Comparison of ENCODE assay signal across 15 cellular contexts in the genomic region with DNA sequence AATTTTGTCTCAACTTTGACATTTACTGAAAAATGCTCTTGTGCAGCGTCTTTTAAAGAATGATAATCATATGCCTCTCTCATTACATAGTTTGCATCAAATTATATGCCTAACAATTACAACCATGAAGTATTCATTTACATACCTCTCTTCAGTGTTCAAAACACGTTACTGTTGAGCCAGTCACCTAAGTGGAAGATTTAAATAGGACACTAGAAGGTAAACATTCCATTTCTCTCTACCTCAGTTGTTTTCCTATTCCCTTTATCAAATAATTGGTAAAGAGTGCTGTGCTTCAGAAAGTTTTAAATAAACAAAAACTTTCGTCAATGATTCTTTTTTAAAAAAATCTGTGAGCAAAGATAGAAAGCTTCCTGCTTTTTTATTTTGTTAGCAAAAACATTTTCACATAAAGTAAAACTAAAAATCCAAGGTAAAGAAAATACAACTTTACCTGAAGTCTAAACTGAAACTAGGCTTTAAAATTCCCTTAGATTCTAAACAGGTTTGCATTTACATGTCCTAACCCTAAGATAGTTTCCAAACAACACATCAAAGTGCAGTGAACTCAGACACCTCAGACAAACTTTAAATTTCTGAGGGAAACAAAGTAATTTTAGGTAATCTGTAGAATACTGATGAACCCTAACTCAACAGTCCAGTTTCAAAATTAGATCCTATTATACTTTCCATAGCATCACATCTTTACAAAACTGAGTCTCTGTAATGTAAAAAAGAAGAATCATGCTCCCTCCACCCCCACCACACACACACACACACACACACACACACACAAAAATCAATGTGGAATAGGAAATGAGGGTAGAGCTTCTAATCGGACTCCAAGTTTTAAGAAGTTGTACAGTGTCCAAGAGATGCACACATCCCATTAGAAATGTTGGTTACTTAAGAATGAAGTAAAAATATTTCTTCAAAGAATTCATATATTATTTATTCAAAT. TPM values are rescaled to one million over a fixed set of nuclear protein-coding genes. Genes with fewer than 3 reads are reported as not detected.
DNase-seq lines count a peak whose midpoint lies in the region; ATAC-seq, FAIRE-seq and TF ChIP-seq lines count a peak whose summit lies in the region.
"Had no signal": no experiment of that assay in that cellular context is flagged by ENCODE, and none has a peak within 500 bp of the region (broad histone marks: within the 10 kb centered on the region; RNA-seq: fewer than 3 reads in every experiment).

No MANE protein-coding gene starts in this region.

- H3K9ac ChIP-seq in H1 (replicated peaks in 1 of 4; ENCODE audit: extremely low read depth in 1 of 4, low read depth in 3 of 4, low read length in 3 of 4), result no peak overlapping the region

- TF ChIP-seq POLR2A in H1 (IDR thresholded peaks at IDR 0.05; ENCODE audit: control extremely low read depth in 1 of 2, low read depth in 2 of 2, low read length in 2 of 2) (no peak), esophagus muscularis mucosa (IDR thresholded peaks at IDR 0.05; ENCODE audit: low read depth) (no peak)

- TF ChIP-seq CTCF in H1 (IDR thresholded peaks at IDR 0.05; ENCODE audit: control extremely low read depth in 1 of 3, insufficient read depth in 1 of 3, low read depth in 1 of 3, low read length in 3 of 3) (no peak), esophagus muscularis mucosa (IDR thresholded peaks at IDR 0.05) (no peak)

- H3K79me2 ChIP-seq in H1 (ENCODE audit: control insufficient read depth in 1 of 2, insufficient read depth in 2 of 2, low read length in 2 of 2), result peaks cover 20 to 100% of the 10 kb centered on the region in 2 experiments

- H2BK20ac ChIP-seq in H1 (ENCODE audit: low read length), result no peak overlapping the region

- 0 out of 2 replicates have a peak, but pooled peaks cover 3% of the 10 kb centered on the region for H3K79me1 ChIP-seq in H1 (ENCODE audit: low read depth, low read length)

- H2BK120ac ChIP-seq in H1 (replicated peaks; ENCODE audit: low read depth, low read length), result no peak overlapping the region

- H3K9me3 ChIP-seq in H1 (ENCODE audit: insufficient read depth in 2 of 2, low read depth in 1 of 2, low read length in 1 of 2) (no peaks in the 10 kb centered on the region), esophagus muscularis mucosa (no peaks in the 10 kb centered on the region)
- H3K9me3 ChIP-seq: adrenal gland, psoas muscle had no signal

- H3K14ac ChIP-seq in H1 (ENCODE audit: insufficient read length), result no peak overlapping the region

- H2BK12ac ChIP-seq in H1 (ENCODE audit: low read depth, low read length), result no peak overlapping the region

- no peak overlapping the region for H4K5ac ChIP-seq in H1 (ENCODE audit: insufficient read length, low read depth, low read length)

- peaks cover 8 to 21% of the 10 kb centered on the region in 2 experiments for H4K20me1 ChIP-seq in H1 (replicated peaks in 1 of 2; ENCODE audit: control insufficient read depth in 1 of 2, insufficient read depth in 2 of 2, low read length in 2 of 2)

- peaks cover 0 to 16% (median 7%) of the 10 kb centered on the region in 4 experiments; a peak in 3 of 7 replicates for H3K4me1 ChIP-seq in H1 (replicated peaks in 1 of 4; ENCODE audit: control insufficient read depth in 3 of 4, insufficient read depth in 4 of 4, low read length in 3 of 4)
- peaks cover 0 to 24% (median 11%) of the 10 kb centered on the region in 4 donors for H3K4me1 ChIP-seq in esophagus muscularis mucosa
- H3K4me1 ChIP-seq: adrenal gland, psoas muscle had no signal

- H2BK15ac ChIP-seq in H1 (ENCODE audit: low read length), result no peak overlapping the region

- H3K4ac ChIP-seq in H1 (replicated peaks; ENCODE audit: insufficient read length, low read depth, low read length), result no peak overlapping the region

- POLR2A ChIA-PET in H1 (lab: Charles Lee; ENCODE audit: partially characterized antibody), result interaction anchor here (1.3 to 2.2 kb wide), 4 partner anchors 7 to 45 kb away, joined by 3 to 8 read pairs (median 6); no protein-coding TSS in a partner anchor

- no peak for DNase-seq in H1 (ENCODE audit: low read depth in 1 of 2, low spot score in 2 of 2)
- no peak for DNase-seq in DMS153 (lab: John Stamatoyannopoulos, UW)
- no peak for DNase-seq in esophagus muscularis mucosa (ENCODE audit: extremely low spot score)
- DNase-seq in DMS79 treated with DMSO at 0.1 percent for 48 hours (lab: John Stamatoyannopoulos, UW), result no peak
- DNase-seq in activated CD4-positive, alpha-beta T cell treated with anti-CD3 and anti-CD28 coated beads for 1 hour, result no peak
- DNase-seq: adrenal gland; NCI-H1105 treated with DMSO at 0.1 percent for 48 hours; NCI-H774; psoas muscle; SHP77; stimulated activated CD4-positive, alpha-beta T cell treated with anti-CD3 and anti-CD28 coated beads, Interleukin-4, amount 100 ng/mL, for 4 hours had no signal

- WGBS in H1 (ENCODE audit: extremely low coverage in 1 of 2, insufficient coverage in 1 of 2, insufficient read length in 1 of 2, insufficient replicate concordance in 2 of 2, low coverage in 1 of 2, low lambda C conversion rate in 2 of 2, missing lambda C conversion rate in 1 of 2), 2 experiments, result 55% methylated on average over 4 of the region's 4 CpGs; no CpG with 5 or more reads in 1 of the 2 experiments
- 55% methylated on average over 4 of the region's 4 CpGs for WGBS in esophagus muscularis mucosa

- peaks cover 0 to 1% (median 0%) of the 10 kb centered on the region in 4 experiments; a peak in 1 of 7 replicates for H3K27me3 ChIP-seq in H1 (replicated peaks in 1 of 4; ENCODE audit: control insufficient read depth in 3 of 4, extremely low read depth in 1 of 4, insufficient read depth in 3 of 4, low read length in 3 of 4)
- no peaks in the 10 kb centered on the region for H3K27me3 ChIP-seq in esophagus muscularis mucosa
- H3K27me3 ChIP-seq: adrenal gland had no signal

- FAIRE-seq in H1 (lab: Jason Lieb, UNC), result peak; percentile 7

- H3K23me2 ChIP-seq in H1 (ENCODE audit: low read depth, low read length), result no peaks in the 10 kb centered on the region; the same call in 1 of the 2 replicates

- no peak overlapping the region for H3K56ac ChIP-seq in H1 (replicated peaks; ENCODE audit: insufficient read length, low read depth, low read length)

- no peak overlapping the region for H3K18ac ChIP-seq in H1 (ENCODE audit: extremely low read depth, low read length)

- CTCF ChIA-PET in H1 (lab: Charles Lee; ENCODE audit: partially characterized antibody), result interaction anchor here (0.9 to 1.0 kb wide), 2 partner anchors 17 to 42 kb away, joined by 3 read pairs; no protein-coding TSS in a partner anchor

- no peak overlapping the region for H2AFZ ChIP-seq in H1 (ENCODE audit: low read length)

- H2BK5ac ChIP-seq in H1 (ENCODE audit: low read depth, low read length), result no peak overlapping the region

- peak; percentile 6 for ATAC-seq in GM18520 (IDR thresholded peaks at IDR 0.05; ENCODE audit: unreplicated experiment)
- peak; percentile 21 for ATAC-seq in GM21619 (IDR thresholded peaks at IDR 0.05; ENCODE audit: unreplicated experiment)
- peak; percentile 24 for ATAC-seq in HG03175 (IDR thresholded peaks at IDR 0.05; ENCODE audit: unreplicated experiment)
- ATAC-seq: psoas muscle had no signal

- no peak overlapping the region for H3K23ac ChIP-seq in H1 (ENCODE audit: insufficient read length)

- no peak overlapping the region for H4K91ac ChIP-seq in H1 (replicated peaks; ENCODE audit: insufficient read length, low read length)

- intact Hi-C loops in esophagus muscularis mucosa (cut with DNase I), result no loop called here

- 0 out of 4 replicates have a peak overlapping the region, but pooled peaks of 1 of the 2 experiments have one; percentile 2 for H3K4me2 ChIP-seq in H1 (ENCODE audit: insufficient read depth in 1 of 2, low read depth in 2 of 2, low read length in 2 of 2)

- H3K27ac ChIP-seq in H1 (ENCODE audit: low read depth, low read length) (no peak overlapping the region), esophagus muscularis mucosa (replicated peaks in 1 of 4) (no peak overlapping the region)
- H3K27ac ChIP-seq: adrenal gland, psoas muscle, VCaP had no signal

- H3K36me3 ChIP-seq in H1 (ENCODE audit: control insufficient read depth in 2 of 4, insufficient read depth in 4 of 4, low read length in 3 of 4) (peaks cover 0 to 3% (median 1%) of the 10 kb centered on the region in 4 experiments; a peak in 1 of 8 replicates), esophagus muscularis mucosa (no peaks in the 10 kb centered on the region)
- H3K36me3 ChIP-seq: adrenal gland had no signal

- TF ChIP-seq EP300 in H1 (IDR thresholded peaks at IDR 0.05; ENCODE audit: borderline replicate concordance in 1 of 2, low read depth in 2 of 2, low read length in 2 of 2), result no peak
- no peak for TF ChIP-seq EP300 in esophagus muscularis mucosa (IDR thresholded peaks at IDR 0.05)

- no peak overlapping the region for H2AK5ac ChIP-seq in H1 (ENCODE audit: low read depth, low read length)

- peak overlapping the region in 1 of 4 experiments; percentile 15; a peak in 1 of 8 replicates for H3K4me3 ChIP-seq in H1 (ENCODE audit: extremely low read depth in 1 of 4, insufficient read depth in 2 of 4, low read depth in 3 of 4, low read length in 4 of 4)
- H3K4me3 ChIP-seq in esophagus muscularis mucosa, result no peak overlapping the region
- H3K4me3 ChIP-seq: adrenal gland, psoas muscle had no signal

- no peak for TF ChIP-seq RAD21 in H1 (IDR thresholded peaks at IDR 0.05 in 1 of 2, conservative IDR thresholded peaks at IDR 0.05 in 1 of 2; ENCODE audit: low read depth in 2 of 2, low read length in 2 of 2)

- no peak overlapping the region for H4K8ac ChIP-seq in H1 (ENCODE audit: extremely low read depth, insufficient read depth, low read length)

TF ChIP-seq in H1, 55 proteins besides CTCF, POLR2A, EP300 and RAD21 (continues in another document):
- TF ChIP-seq FOSL1 (IDR thresholded peaks at IDR 0.05; ENCODE audit: insufficient read depth, low read depth, low read length) (no peak), PHF8 (conservative IDR thresholded peaks at IDR 0.05; ENCODE audit: low read depth, low read length) (no peak), SP2 (IDR thresholded peaks at IDR 0.05; ENCODE audit: low read length) (no peak), JUN (IDR thresholded peaks at IDR 0.05; ENCODE audit: low read depth, low read length) (no peak), GTF2F1 (IDR thresholded peaks at IDR 0.05; ENCODE audit: borderline replicate concordance, low read depth, low read length) (no peak), ZNF274 (IDR thresholded peaks at IDR 0.05; ENCODE audit: borderline replicate concordance, extremely low read depth, low read length) (no peak)

RNA-seq across cellular contexts. Expression of gene PAWR, which starts 46.2 kb away (rescaled TPM):
- total RNA-seq in H1 (2021; fragmentation: NEBNext Ultra II Directional; extraction: Animal tissue kit (Norgen Biotek cat#: 25700)), result 327 and 338 TPM in 2 replicates
- polyA plus RNA-seq in H1 (2011; rRNA removed), result 25.5 and 28.3 TPM in 2 replicates
- 55.3 TPM for polyA plus RNA-seq in H1 (2011; cell fraction: cytosol; rRNA removed)
- polyA plus RNA-seq in H1 (2011; cell fraction: nucleus; rRNA removed), result 69.4 TPM
- polyA plus RNA-seq in H1 (2012, experiment 1 of 2), result 37.9 to 74.1 TPM (median 45.5 TPM) in 4 replicates
- polyA plus RNA-seq in H1 (2012, experiment 2 of 2), result 6.6 TPM
- 63.2 TPM for polyA plus RNA-seq in H1 (2013, experiment 1 of 2)
- 56.8 TPM for polyA plus RNA-seq in H1 (2013, experiment 2 of 2)
- polyA minus RNA-seq in H1 (2011; rRNA and poly(A)+ RNA removed), result 34.9 and 35.6 TPM in 2 replicates
- polyA minus RNA-seq in H1 (2011; cell fraction: cytosol; rRNA and poly(A)+ RNA removed), result 59.2 TPM
- polyA minus RNA-seq in H1 (2011; cell fraction: nucleus; rRNA and poly(A)+ RNA removed), result 155 TPM
- 100 to 1,000 TPM in 2 of 4 donors, 10 to 100 TPM in 2; 63.1 to 127 (median 97.9) TPM for total RNA-seq in esophagus muscularis mucosa
